Comparison of ENCODE assay signal across 9 cellular contexts in genomic region chr1:155321577-155322497, GRCh38. TPM values are rescaled to one million over a fixed set of nuclear protein-coding genes. Genes with fewer than 3 reads are reported as not detected.
A peak's percentile ranks its signal among the peaks of the same experiment; 100 is the strongest.
DNase-seq lines count a peak whose midpoint lies in the region; ATAC-seq, FAIRE-seq and TF ChIP-seq lines count a peak whose summit lies in the region.
"Had no signal": no experiment of that assay in that cellular context is flagged by ENCODE, and none has a peak within 500 bp of the region (broad histone marks: within the 10 kb centered on the region; RNA-seq: fewer than 3 reads in every experiment).

No MANE protein-coding gene starts in this region.

- H3K79me2 ChIP-seq in K562 (ENCODE audit: control insufficient read depth, insufficient read depth, low read length) = peaks cover 19% of the 10 kb centered on the region

- H3K4me1 ChIP-seq in K562 (replicated peaks in 1 of 2; ENCODE audit: control insufficient read depth in 2 of 2, insufficient read depth in 2 of 2, low read length in 2 of 2) (peaks cover 17 to 66% of the 10 kb centered on the region in 2 experiments; a peak in 4 of 5 replicates), lower lobe of right lung (peaks cover 38% of the 10 kb centered on the region), urinary bladder (ENCODE audit: insufficient read depth) (peaks cover 2% of the 10 kb centered on the region)

- TF ChIP-seq RAD21 in K562 (CRISPR knock-in tag; conservative IDR thresholded peaks at IDR 0.05 in 1 of 2, IDR thresholded peaks at IDR 0.05 in 1 of 2) = no peak

- peaks cover 4% of the 10 kb centered on the region for H3K9me1 ChIP-seq in K562 (ENCODE audit: control insufficient read depth, insufficient read depth, low read length)

- ATAC-seq in K562 = no peak
- ATAC-seq in lower lobe of right lung = no peak
- no peak for ATAC-seq in HG03520 (IDR thresholded peaks at IDR 0.05; ENCODE audit: unreplicated experiment)

- no peaks in the 10 kb centered on the region for H3K27me3 ChIP-seq in K562 (ENCODE audit: control insufficient read depth in 2 of 2, insufficient read depth in 2 of 2, low read length in 2 of 2)
- H3K27me3 ChIP-seq in lower lobe of right lung (ENCODE audit: low read depth) = no peaks in the 10 kb centered on the region

- H3K4me1 Mint-ChIP-seq in activated T-cell treated with anti-CD3 and anti-CD28 coated beads, Interleukin-2, amount 50 U/mL, for 24 hours (ENCODE audit: low read depth) = peaks cover 40% of the 10 kb centered on the region

- H3K4me2 ChIP-seq in K562 (ENCODE audit: insufficient read depth, low read length) = peak overlapping the region; percentile 50; the same call in 1 of the 2 replicates

- no peaks in the 10 kb centered on the region for H3K9me3 Mint-ChIP-seq in activated T-cell treated with anti-CD3 and anti-CD28 coated beads, Interleukin-2, amount 50 U/mL, for 24 hours

- peak overlapping the region; percentile 63 for H3K27ac Mint-ChIP-seq in activated T-cell treated with anti-CD3 and anti-CD28 coated beads, Interleukin-2, amount 50 U/mL, for 24 hours

- no peak overlapping the region for H3K27ac ChIP-seq in K562 (ENCODE audit: extremely low read depth, low read depth, low read length)
- H3K27ac ChIP-seq in lower lobe of right lung = peak overlapping the region; percentile 94
- H3K27ac ChIP-seq in urinary bladder (ENCODE audit: low read depth) = no peak overlapping the region

- H3K36me3 ChIP-seq in K562 (ENCODE audit: control insufficient read depth, insufficient read depth, low read length) (peaks cover 53% of the 10 kb centered on the region), lower lobe of right lung (peaks cover 45% of the 10 kb centered on the region), urinary bladder (ENCODE audit: insufficient read depth) (no peaks in the 10 kb centered on the region)

- H3K9me3 ChIP-seq in K562 (replicated peaks; ENCODE audit: control insufficient read depth, insufficient read depth, low read depth, low read length) (no peaks in the 10 kb centered on the region), lower lobe of right lung (no peaks in the 10 kb centered on the region)

- POLR2A ChIA-PET in K562 (lab: Yijun Ruan, JAX) = interaction anchor here (0.6 to 5.7 kb wide), 14 partner anchors 10 to 670 kb away, joined by 3 to 30 read pairs (median 3); partner anchors contain the start of genes ENTREP3, HCN3 and SCAMP3

- TF ChIP-seq EP300 in K562 (IDR thresholded peaks at IDR 0.05; ENCODE audit: low read length) = no peak

- FAIRE-seq in K562 (lab: Jason Lieb, UNC) (no peak), H54 (lab: Jason Lieb, UNC) (no peak)
- FAIRE-seq: TTC549 had no signal

- peak overlapping the region; percentile 82 for H3K4me3 Mint-ChIP-seq in activated T-cell treated with anti-CD3 and anti-CD28 coated beads, Interleukin-2, amount 50 U/mL, for 24 hours

- H3K36me3 Mint-ChIP-seq in activated T-cell treated with anti-CD3 and anti-CD28 coated beads, Interleukin-2, amount 50 U/mL, for 24 hours (ENCODE audit: low read depth) = peaks cover 62% of the 10 kb centered on the region

- H3K4me3 ChIP-seq in K562 (no peak overlapping the region), lower lobe of right lung (peak overlapping the region; percentile 95), urinary bladder (ENCODE audit: low read depth, low read length) (peak overlapping the region; percentile 69)

- BruUV-seq in K562 (replicated peaks; lab: Mats Ljungman, UMichigan) = TSS peak; percentile 33

- no peak for TF ChIP-seq POLR2A in K562 (conservative IDR thresholded peaks at IDR 0.05)
- TF ChIP-seq POLR2A in H54 (IDR thresholded peaks at IDR 0.05; ENCODE audit: low read depth, low read length) = no peak

- CTCF ChIA-PET in K562 (lab: Yijun Ruan, JAX; ENCODE audit: low intra/inter-chr PET ratio) = interaction anchor here (5.0 kb wide), 1 partner anchor 71 kb away, joined by 38 read pairs; no protein-coding TSS in a partner anchor

- no peak for TF ChIP-seq CTCF in K562 (IDR thresholded peaks at IDR 0.05 in 2 of 3, conservative IDR thresholded peaks at IDR 0.05 in 1 of 3; ENCODE audit: insufficient read depth in 2 of 3, low read depth in 1 of 3, low read length in 3 of 3)
- no peak for TF ChIP-seq CTCF in lower lobe of right lung (IDR thresholded peaks at IDR 0.05)

- in situ Hi-C loops in K562 (cut with MboI) = loop anchor here (25.0 kb wide), 1 partner anchor 1415 kb away; the partner anchor contains the start of genes ISG20L2, METTL25B and MRPL24

- H3K9ac ChIP-seq in K562 (ENCODE audit: insufficient read depth in 1 of 2, low read depth in 2 of 2, low read length in 2 of 2) = peak overlapping the region in 1 of 2 experiments; percentile 67; a peak in 1 of 4 replicates

- no peak for DNase-seq in activated T-cell treated with anti-CD3 and anti-CD28 coated beads, Interleukin-2, amount 50 U/mL, for 24 hours
- DNase-seq in activated T-cell treated with anti-CD3 and anti-CD28 coated beads for 4 hours (no peak), K562 (ENCODE audit: extremely low read depth in 1 of 4, low spot score in 3 of 4) (no peak), lower lobe of right lung (no peak), HuH-7 (ENCODE audit: low spot score) (no peak), H54 (ENCODE audit: insufficient read length, low spot score) (no peak)

- peaks cover 14% of the 10 kb centered on the region for H4K20me1 ChIP-seq in K562 (replicated peaks; ENCODE audit: control insufficient read depth, insufficient read depth, low read length)

- no peak overlapping the region for H2AFZ ChIP-seq in K562 (ENCODE audit: low read depth, low read length)

- 87% methylated on average over 27 of the region's 29 CpGs for WGBS in K562 (ENCODE audit: insufficient coverage, low coverage, missing lambda C conversion rate)
- WGBS in urinary bladder = 38% methylated on average over 29 of the region's 29 CpGs

- intact Hi-C loops in K562 (cut with micrococcal nuclease) (loop anchor here (2.0 to 10.0 kb wide), 2 partner anchors 13 to 273 kb away; partner anchors contain the start of gene FDPS), lower lobe of right lung (cut with DNase I) (no loop called here)

- no peaks in the 10 kb centered on the region for H3K27me3 Mint-ChIP-seq in activated T-cell treated with anti-CD3 and anti-CD28 coated beads, Interleukin-2, amount 50 U/mL, for 24 hours

RNA-seq across cellular contexts. Expression of gene RUSC1, which starts 1.1 kb away (rescaled TPM):
- 28.6 and 75.0 TPM in 2 replicates for total RNA-seq in K562 (2011; cell fraction: chromatin; rRNA removed; ENCODE audit: low replicate concordance)
- 70.1 and 78.7 TPM in 2 replicates for total RNA-seq in K562 (2011; cell fraction: nucleolus; rRNA removed)
- 44.4 and 55.0 TPM in 2 replicates for total RNA-seq in K562 (2011; cell fraction: nucleoplasm; rRNA removed)
- total RNA-seq in K562 (2014; rRNA removed) (33.6 and 41.8 TPM in 2 replicates), K562 (2014; rRNA removed; fragmentation: Illumina TruSeq; extraction: Trizol) (14.3 and 15.1 TPM in 2 replicates), K562 (2015; rRNA removed; fragmentation: Illumina TruSeq; extraction: Trizol) (25.3 and 25.7 TPM in 2 replicates), K562 (2021) (63.0 and 68.3 TPM in 2 replicates), lower lobe of right lung (27.6 TPM), urinary bladder (13.8 TPM)
- polyA plus RNA-seq in K562 (2011; rRNA removed) (37.5 and 44.2 TPM in 2 replicates), K562 (2014; fragmentation: Illumina TruSeq; extraction: Trizol) (42.0 and 50.4 TPM in 2 replicates), K562 (2014; fragmentation: Nextera tagmentation; extraction: Ambion mirVana) (1 to 10 TPM; 5.7 to 9.5 TPM), K562 (2014; rRNA removed) (63.2 and 72.4 TPM in 2 replicates), urinary bladder (36.3 TPM)
- polyA plus RNA-seq in K562 (2011; cell fraction: cytosol; rRNA removed) = 51.0 and 124 TPM in 2 replicates
- polyA plus RNA-seq in K562 (2011; cell fraction: nucleus; rRNA removed) = 104 and 153 TPM in 2 replicates
- 42.7 and 48.5 TPM in 2 replicates for polyA plus RNA-seq in K562 (2012)
- 11.2 and 13.7 TPM in 2 replicates for polyA minus RNA-seq in K562 (2011; rRNA and poly(A)+ RNA removed)
- 23.6 and 26.5 TPM in 2 replicates for polyA minus RNA-seq in K562 (2011; cell fraction: cytosol; rRNA and poly(A)+ RNA removed)
- polyA minus RNA-seq in K562 (2011; cell fraction: nucleus; rRNA and poly(A)+ RNA removed) = 24.6 and 26.1 TPM in 2 replicates

RNA-seq across cellular contexts. Expression of gene FDPS, which starts 13.2 kb away (rescaled TPM):
- 971 and 1,145 TPM in 2 replicates for total RNA-seq in K562 (2011; cell fraction: chromatin; rRNA removed; ENCODE audit: low replicate concordance)
- total RNA-seq in K562 (2011; cell fraction: nucleolus; rRNA removed) = 614 and 691 TPM in 2 replicates
- 834 and 899 TPM in 2 replicates for total RNA-seq in K562 (2011; cell fraction: nucleoplasm; rRNA removed)
- total RNA-seq in K562 (2014; rRNA removed) (319 and 337 TPM in 2 replicates), K562 (2014; rRNA removed; fragmentation: Illumina TruSeq; extraction: Trizol) (360 and 368 TPM in 2 replicates), K562 (2015; rRNA removed; fragmentation: Illumina TruSeq; extraction: Trizol) (243 and 247 TPM in 2 replicates), K562 (2021) (332 and 344 TPM in 2 replicates), lower lobe of right lung (184 TPM), urinary bladder (73.1 TPM)
- polyA plus RNA-seq in K562 (2011; rRNA removed) (563 and 614 TPM in 2 replicates), K562 (2014; fragmentation: Illumina TruSeq; extraction: Trizol) (313 and 328 TPM in 2 replicates), K562 (2014; fragmentation: Nextera tagmentation; extraction: Ambion mirVana) (100 to 1,000 TPM; 864 to 884 TPM), K562 (2014; rRNA removed) (377 and 379 TPM in 2 replicates), urinary bladder (92.6 TPM)
- 402 and 573 TPM in 2 replicates for polyA plus RNA-seq in K562 (2011; cell fraction: cytosol; rRNA removed)
- polyA plus RNA-seq in K562 (2011; cell fraction: nucleus; rRNA removed) = 721 and 909 TPM in 2 replicates
- 300 and 453 TPM in 2 replicates for polyA plus RNA-seq in K562 (2012)
- 293 and 318 TPM in 2 replicates for polyA minus RNA-seq in K562 (2011; rRNA and poly(A)+ RNA removed)
- 174 and 178 TPM in 2 replicates for polyA minus RNA-seq in K562 (2011; cell fraction: cytosol; rRNA and poly(A)+ RNA removed)
- 118 and 209 TPM in 2 replicates for polyA minus RNA-seq in K562 (2011; cell fraction: nucleus; rRNA and poly(A)+ RNA removed)

RNA-seq across cellular contexts. Expression of gene PKLR, which starts 20.6 kb away (rescaled TPM):
- total RNA-seq in K562 (2011; cell fraction: chromatin; rRNA removed; ENCODE audit: low replicate concordance) = 18.9 and 39.8 TPM in 2 replicates
- total RNA-seq in K562 (2011; cell fraction: nucleolus; rRNA removed) = 33.9 and 37.6 TPM in 2 replicates
- total RNA-seq in K562 (2011; cell fraction: nucleoplasm; rRNA removed) = 31.5 and 35.1 TPM in 2 replicates
- total RNA-seq in K562 (2014; rRNA removed) (38.2 and 47.5 TPM in 2 replicates), K562 (2014; rRNA removed; fragmentation: Illumina TruSeq; extraction: Trizol) (22.6 and 25.0 TPM in 2 replicates), K562 (2015; rRNA removed; fragmentation: Illumina TruSeq; extraction: Trizol) (12.1 and 12.8 TPM in 2 replicates), K562 (2021) (75.7 and 78.4 TPM in 2 replicates), lower lobe of right lung (not detected), urinary bladder (not detected)
- polyA plus RNA-seq in K562 (2011; rRNA removed) (25.3 and 39.9 TPM in 2 replicates), K562 (2014; fragmentation: Illumina TruSeq; extraction: Trizol) (58.5 and 62.1 TPM in 2 replicates), K562 (2014; fragmentation: Nextera tagmentation; extraction: Ambion mirVana) (10 to 100 TPM; 10.7 to 13.0 TPM), K562 (2014; rRNA removed) (50.4 and 51.2 TPM in 2 replicates), urinary bladder (not detected)
- 26.5 and 92.1 TPM in 2 replicates for polyA plus RNA-seq in K562 (2011; cell fraction: cytosol; rRNA removed)
- polyA plus RNA-seq in K562 (2011; cell fraction: nucleus; rRNA removed) = 20.1 and 56.5 TPM in 2 replicates
- 23.5 and 42.9 TPM in 2 replicates for polyA plus RNA-seq in K562 (2012)
- 12.1 and 32.1 TPM in 2 replicates for polyA minus RNA-seq in K562 (2011; rRNA and poly(A)+ RNA removed)
- 16.4 and 35.4 TPM in 2 replicates for polyA minus RNA-seq in K562 (2011; cell fraction: cytosol; rRNA and poly(A)+ RNA removed)
- polyA minus RNA-seq in K562 (2011; cell fraction: nucleus; rRNA and poly(A)+ RNA removed) = 7.7 and 16.0 TPM in 2 replicates

RNA-seq across cellular contexts. Expression of gene HCN3, which starts 44.6 kb away (rescaled TPM):
- total RNA-seq in K562 (2011; cell fraction: chromatin; rRNA removed; ENCODE audit: low replicate concordance) = 31.1 and 65.6 TPM in 2 replicates
- total RNA-seq in K562 (2011; cell fraction: nucleolus; rRNA removed) = 41.4 and 45.0 TPM in 2 replicates
- 40.9 and 43.8 TPM in 2 replicates for total RNA-seq in K562 (2011; cell fraction: nucleoplasm; rRNA removed)
- 2.3 and 3.2 TPM in 2 replicates for total RNA-seq in K562 (2014; rRNA removed)
- 1.7 and 2.9 TPM in 2 replicates for total RNA-seq in K562 (2014; rRNA removed; fragmentation: Illumina TruSeq; extraction: Trizol)
- total RNA-seq in K562 (2015; rRNA removed; fragmentation: Illumina TruSeq; extraction: Trizol) = 3.1 and 3.9 TPM in 2 replicates
- 6.6 and 7.0 TPM in 2 replicates for total RNA-seq in K562 (2021)
- 7.2 and 14.5 TPM in 2 replicates for polyA plus RNA-seq in K562 (2011; rRNA removed)
- 7.1 and 13.6 TPM in 2 replicates for polyA plus RNA-seq in K562 (2011; cell fraction: cytosol; rRNA removed)
- polyA plus RNA-seq in K562 (2011; cell fraction: nucleus; rRNA removed) = 101 and 112 TPM in 2 replicates
- 5.6 and 7.6 TPM in 2 replicates for polyA plus RNA-seq in K562 (2012)
- 5.6 and 5.9 TPM in 2 replicates for polyA plus RNA-seq in K562 (2014; fragmentation: Illumina TruSeq; extraction: Trizol)
- polyA plus RNA-seq in K562 (2014; fragmentation: Nextera tagmentation; extraction: Ambion mirVana) = 1 to 10 TPM in 1 of 2 experiments, under 1 TPM in 1; 0.91 to 1.0 TPM
- polyA plus RNA-seq in K562 (2014; rRNA removed) = 7.3 and 9.7 TPM in 2 replicates
- polyA minus RNA-seq in K562 (2011; rRNA and poly(A)+ RNA removed) = 3.7 and 5.6 TPM in 2 replicates
- 2.5 and 5.6 TPM in 2 replicates for polyA minus RNA-seq in K562 (2011; cell fraction: cytosol; rRNA and poly(A)+ RNA removed)
- polyA minus RNA-seq in K562 (2011; cell fraction: nucleus; rRNA and poly(A)+ RNA removed) = 11.6 and 13.2 TPM in 2 replicates
- 4.2 TPM for total RNA-seq in lower lobe of right lung
- 3.0 TPM for total RNA-seq in urinary bladder
- polyA plus RNA-seq in urinary bladder = 3.2 TPM

RNA-seq across cellular contexts. Expression of gene CLK2, which starts 48.5 kb away (rescaled TPM):
- 311 and 570 TPM in 2 replicates for total RNA-seq in K562 (2011; cell fraction: chromatin; rRNA removed; ENCODE audit: low replicate concordance)
- 299 and 331 TPM in 2 replicates for total RNA-seq in K562 (2011; cell fraction: nucleolus; rRNA removed)
- total RNA-seq in K562 (2011; cell fraction: nucleoplasm; rRNA removed) = 264 and 285 TPM in 2 replicates
- total RNA-seq in K562 (2014; rRNA removed) (36.4 and 40.2 TPM in 2 replicates), K562 (2014; rRNA removed; fragmentation: Illumina TruSeq; extraction: Trizol) (24.2 and 25.6 TPM in 2 replicates), K562 (2015; rRNA removed; fragmentation: Illumina TruSeq; extraction: Trizol) (37.0 and 39.6 TPM in 2 replicates), K562 (2021) (60.2 and 65.4 TPM in 2 replicates), lower lobe of right lung (51.1 TPM), urinary bladder (29.7 TPM)
- polyA plus RNA-seq in K562 (2011; rRNA removed) (67.8 and 105 TPM in 2 replicates), K562 (2014; fragmentation: Illumina TruSeq; extraction: Trizol) (59.9 and 67.3 TPM in 2 replicates), K562 (2014; fragmentation: Nextera tagmentation; extraction: Ambion mirVana) (10 to 100 TPM; 13.5 to 15.7 TPM), K562 (2014; rRNA removed) (69.1 and 81.4 TPM in 2 replicates), urinary bladder (42.3 TPM)
- 48.7 and 49.0 TPM in 2 replicates for polyA plus RNA-seq in K562 (2011; cell fraction: cytosol; rRNA removed)
- 890 and 922 TPM in 2 replicates for polyA plus RNA-seq in K562 (2011; cell fraction: nucleus; rRNA removed)
- polyA plus RNA-seq in K562 (2012) = 56.9 and 62.9 TPM in 2 replicates
- polyA minus RNA-seq in K562 (2011; rRNA and poly(A)+ RNA removed) = 58.6 and 59.3 TPM in 2 replicates
- 30.5 and 30.7 TPM in 2 replicates for polyA minus RNA-seq in K562 (2011; cell fraction: cytosol; rRNA and poly(A)+ RNA removed)
- 109 and 138 TPM in 2 replicates for polyA minus RNA-seq in K562 (2011; cell fraction: nucleus; rRNA and poly(A)+ RNA removed)

Comparison
In these comparisons a context has a peak if more than half of its experiments do, and no peak if none do; other contexts are left out.
1. RNA of gene PKLR, which starts 20.6 kb away (total RNA-seq): 12.1 to 78.4 TPM in K562; not detected in lower lobe of right lung (single experiment) and not detected in urinary bladder (single experiment); every median in the first group is over 10 times any median in the second.